ENCODE assay signal across 12 cellular contexts in the genomic region with DNA sequence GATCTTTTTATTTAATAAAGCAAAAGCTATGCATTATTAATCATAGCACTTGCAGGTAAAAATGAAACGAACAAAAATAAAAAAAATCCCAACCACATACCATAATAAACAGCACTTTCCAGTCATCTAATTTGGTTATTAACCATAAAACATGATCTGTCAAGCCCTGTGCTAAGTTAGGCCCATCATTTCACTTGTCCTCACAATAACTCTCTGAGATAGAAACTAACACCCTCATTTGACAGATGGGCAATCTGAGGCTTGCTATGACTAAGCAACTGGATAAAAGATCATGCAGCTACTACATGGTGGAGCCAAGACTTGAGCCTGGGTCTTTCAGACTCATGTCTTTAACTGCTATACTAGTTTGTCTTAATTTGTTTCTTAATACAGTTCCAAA. TPM values are rescaled to one million over a fixed set of nuclear protein-coding genes. Genes with fewer than 3 reads are reported as not detected.
DNase-seq lines count a peak whose midpoint lies in the region; ATAC-seq and TF ChIP-seq lines count a peak whose summit lies in the region.
"Had no signal": no experiment of that assay in that cellular context is flagged by ENCODE, and none has a peak within 500 bp of the region (broad histone marks: within the 10 kb centered on the region; RNA-seq: fewer than 3 reads in every experiment).

No MANE protein-coding gene starts in this region.

- no peaks in the 10 kb centered on the region for H3K4me1 ChIP-seq in thyroid gland

- no peak overlapping the region for H3K4me3 ChIP-seq in GM06990 (replicated peaks; ENCODE audit: low read depth, low read length)
- no peak overlapping the region for H3K4me3 ChIP-seq in thyroid gland (replicated peaks in 1 of 3)

- DNase-seq in GM06990 (ENCODE audit: extremely low read depth, insufficient read length) (peak; percentile 29), NCI-H510A (lab: John Stamatoyannopoulos, UW) (no peak), inferior parietal cortex (ENCODE audit: extremely low spot score) (no peak), thyroid gland (no peak)
- DNase-seq in NK-92 treated with Interleukin-12 subunit alpha and Interleukin-12 subunit beta, amount 100 ng/mL, for 24 hours (lab: John Stamatoyannopoulos, UW) = no peak
- DNase-seq: stimulated activated naive CD4-positive, alpha-beta T cell treated with Interleukin-2 at 50 U/mL for 16 hours had no signal

- TF ChIP-seq POLR2A in thyroid gland (IDR thresholded peaks at IDR 0.05) = no peak

- intact Hi-C loops in thyroid gland (cut with DNase I) = no loop called here

- H3K27me3 ChIP-seq in GM06990 (replicated peaks; ENCODE audit: control insufficient read depth, insufficient read depth, low read length) (no peaks in the 10 kb centered on the region), thyroid gland (no peaks in the 10 kb centered on the region)

- TF ChIP-seq CTCF in GM06990 (IDR thresholded peaks at IDR 0.05; ENCODE audit: insufficient read depth, low read length, poor library complexity, severe bottlenecking) = no peak
- TF ChIP-seq CTCF in thyroid gland (IDR thresholded peaks at IDR 0.05) = no peak

- peak; percentile 66 for ATAC-seq in GM19023 (IDR thresholded peaks at IDR 0.05; ENCODE audit: unreplicated experiment)
- ATAC-seq in HG02610 (IDR thresholded peaks at IDR 0.05; ENCODE audit: unreplicated experiment) = peak; percentile 98
- peak; percentile 81 for ATAC-seq in HG03457 (IDR thresholded peaks at IDR 0.05; ENCODE audit: unreplicated experiment)
- ATAC-seq: Panc1 had no signal

- H3K36me3 ChIP-seq in GM06990 (ENCODE audit: control insufficient read depth, insufficient read depth, low read length) = peaks cover 22% of the 10 kb centered on the region
- H3K36me3 ChIP-seq in thyroid gland = peaks cover 45 to 49% of the 10 kb centered on the region in 2 donors

- 83 to 92% methylated on average over 1 of the region's 1 CpG for WGBS in thyroid gland, 2 donors

- H3K9me3 ChIP-seq in thyroid gland = no peaks in the 10 kb centered on the region

- no peak overlapping the region for H3K27ac ChIP-seq in thyroid gland
- H3K27ac ChIP-seq: HL-60 had no signal

RNA-seq across cellular contexts. Expression of gene PROSER1, which starts 21.8 kb away (rescaled TPM):
- 10 to 100 TPM; 22.7 to 63.6 (median 30.7) TPM for total RNA-seq in thyroid gland

RNA-seq across cellular contexts. Expression of gene NHLRC3, which starts 22.2 kb away (rescaled TPM):
- total RNA-seq in thyroid gland = 10 to 100 TPM; 31.0 to 46.4 (median 38.5) TPM

RNA-seq across cellular contexts. Expression of gene STOML3, which starts 25.5 kb away (rescaled TPM):
- not detected for total RNA-seq in thyroid gland
- total RNA-seq: bronchial epithelial cell had no signal
